ENCODE assay signal across 17 cellular contexts in the genomic region with DNA sequence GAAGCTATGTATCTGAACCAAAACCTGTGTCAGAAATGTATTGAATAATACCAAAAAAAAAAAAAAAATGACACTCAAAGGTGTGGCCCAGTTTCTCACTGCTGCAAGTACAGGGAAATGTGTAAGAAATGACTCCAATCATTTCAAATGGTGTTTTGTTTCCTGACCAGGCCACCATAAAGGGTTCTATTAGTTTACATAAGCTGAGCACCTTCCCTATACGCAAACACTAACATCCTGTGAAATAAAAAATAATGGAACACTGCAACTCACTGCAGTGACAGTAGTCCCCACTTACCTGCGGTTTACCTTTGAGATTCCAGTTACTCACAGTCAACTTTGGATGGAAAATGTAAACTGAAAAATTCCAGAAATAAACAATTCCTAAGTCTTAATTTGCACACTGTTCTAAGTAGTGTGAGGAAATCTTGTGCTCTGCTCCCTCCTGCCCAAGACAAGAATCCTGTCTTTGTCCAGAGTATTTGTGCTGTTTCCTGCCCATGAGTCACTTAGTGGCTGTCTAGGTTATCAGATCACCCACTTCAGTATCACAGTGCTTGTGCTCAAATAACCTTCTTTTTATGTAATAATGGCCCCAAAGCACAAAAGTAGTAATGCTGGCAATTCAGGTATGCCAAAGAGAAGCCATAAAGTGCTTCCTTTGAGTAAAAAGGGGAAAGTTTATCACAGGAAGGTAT.
DNase-seq lines count a peak whose midpoint lies in the region; ATAC-seq, FAIRE-seq and TF ChIP-seq lines count a peak whose summit lies in the region.
"Had no signal": no experiment of that assay in that cellular context is flagged by ENCODE, and none has a peak within 500 bp of the region (broad histone marks: within the 10 kb centered on the region; RNA-seq: fewer than 3 reads in every experiment).

No MANE protein-coding gene starts in this region.

- H3K79me2 ChIP-seq in osteoblast (ENCODE audit: insufficient read depth, low read length): no peaks in the 10 kb centered on the region

- H3K36me3 ChIP-seq in lower lobe of right lung: no peaks in the 10 kb centered on the region
- H3K36me3 ChIP-seq in osteoblast (ENCODE audit: insufficient read depth, low read length): no peaks in the 10 kb centered on the region
- H3K36me3 ChIP-seq: adrenal gland, pancreas, thoracic aorta had no signal

- H3K4me1 ChIP-seq in lower lobe of right lung (peaks cover 5% of the 10 kb centered on the region), osteoblast (ENCODE audit: insufficient read depth, low read length) (no peaks in the 10 kb centered on the region)
- H3K4me1 ChIP-seq: adrenal gland, pancreas had no signal

- intact Hi-C loops in lower lobe of right lung (cut with DNase I): no loop called here

- H3K9me3 Mint-ChIP-seq in activated T-cell treated with anti-CD3 and anti-CD28 coated beads, Interleukin-2, amount 50 U/mL, for 24 hours: peaks cover 6% of the 10 kb centered on the region

- H3K36me3 Mint-ChIP-seq in activated T-cell treated with anti-CD3 and anti-CD28 coated beads, Interleukin-2, amount 50 U/mL, for 24 hours (ENCODE audit: low read depth): no peaks in the 10 kb centered on the region

- H3K27ac ChIP-seq in VCaP (peak overlapping the region; percentile 69), lower lobe of right lung (no peak overlapping the region), osteoblast (ENCODE audit: low read depth, low read length) (no peak overlapping the region)
- H3K27ac ChIP-seq: adrenal gland, KMS-11, pancreas, thoracic aorta had no signal

- no peaks in the 10 kb centered on the region for H3K27me3 Mint-ChIP-seq in activated T-cell treated with anti-CD3 and anti-CD28 coated beads, Interleukin-2, amount 50 U/mL, for 24 hours
- H3K27me3 Mint-ChIP-seq: dendritic cell treated with granulocyte-macrophage colony-stimulating factor and Interleukin-4, amounts not matched to agents 40 ng/mL and 50 ng/mL, for 4 days had no signal

- H3K27me3 ChIP-seq in lower lobe of right lung (ENCODE audit: low read depth) (no peaks in the 10 kb centered on the region), osteoblast (ENCODE audit: insufficient read depth, low read length) (no peaks in the 10 kb centered on the region)
- H3K27me3 ChIP-seq: adrenal gland, pancreas had no signal

- H4K20me1 ChIP-seq in osteoblast (ENCODE audit: insufficient read depth, low read length): no peaks in the 10 kb centered on the region

- peak; percentile 38 for DNase-seq in A172 (ENCODE audit: low spot score)
- DNase-seq in M059J (ENCODE audit: low read depth): peak; percentile 4
- no peak for DNase-seq in lower lobe of right lung
- no peak for DNase-seq in activated T-cell treated with anti-CD3 and anti-CD28 coated beads, Interleukin-2, amount 50 U/mL, for 24 hours
- DNase-seq in osteoblast (ENCODE audit: insufficient read length, low spot score, missing footprints): no peak
- no peak for DNase-seq in HTR-8/SVneo (ENCODE audit: insufficient read length, low spot score)
- DNase-seq: activated T-cell treated with anti-CD3 and anti-CD28 coated beads for 4 hours, adrenal gland, DMS79, midbrain, NCI-H2107, pancreas had no signal

- FAIRE-seq in HTR-8/SVneo (lab: Jason Lieb, UNC): no peak
- FAIRE-seq: pancreas had no signal

- no peak overlapping the region for H3K4me3 ChIP-seq in lower lobe of right lung
- no peak overlapping the region for H3K4me3 ChIP-seq in osteoblast (ENCODE audit: insufficient read depth, low read length)
- H3K4me3 ChIP-seq: adrenal gland, pancreas, thoracic aorta had no signal

- TF ChIP-seq CTCF in VCaP (conservative IDR thresholded peaks at IDR 0.05): no peak
- no peak for TF ChIP-seq CTCF in lower lobe of right lung (IDR thresholded peaks at IDR 0.05)
- no peak for TF ChIP-seq CTCF in osteoblast (IDR thresholded peaks at IDR 0.05; ENCODE audit: extremely low read depth, low read depth, low read length)

- H3K4me1 Mint-ChIP-seq in activated T-cell treated with anti-CD3 and anti-CD28 coated beads, Interleukin-2, amount 50 U/mL, for 24 hours (ENCODE audit: low read depth): no peaks in the 10 kb centered on the region

- no peak overlapping the region for H3K4me2 ChIP-seq in osteoblast (ENCODE audit: insufficient read depth, low read length)
- H3K4me2 ChIP-seq: KMS-11 had no signal

- no peak overlapping the region for H2AFZ ChIP-seq in osteoblast (ENCODE audit: low read length)

- H3K27ac Mint-ChIP-seq in activated T-cell treated with anti-CD3 and anti-CD28 coated beads, Interleukin-2, amount 50 U/mL, for 24 hours: no peak overlapping the region
- H3K27ac Mint-ChIP-seq: dendritic cell treated with granulocyte-macrophage colony-stimulating factor and Interleukin-4, amounts not matched to agents 40 ng/mL and 50 ng/mL, for 4 days had no signal

- no peak overlapping the region for H3K4me3 Mint-ChIP-seq in activated T-cell treated with anti-CD3 and anti-CD28 coated beads, Interleukin-2, amount 50 U/mL, for 24 hours
- H3K4me3 Mint-ChIP-seq: dendritic cell treated with granulocyte-macrophage colony-stimulating factor and Interleukin-4, amounts not matched to agents 40 ng/mL and 50 ng/mL, for 4 days had no signal

- H3K9me3 ChIP-seq in lower lobe of right lung (no peaks in the 10 kb centered on the region), osteoblast (ENCODE audit: low read depth, low read length) (no peaks in the 10 kb centered on the region)
- H3K9me3 ChIP-seq: adrenal gland, pancreas, thoracic aorta had no signal

- ATAC-seq in lower lobe of right lung (peak; percentile 48 to 57), GM18498 (IDR thresholded peaks at IDR 0.05; ENCODE audit: unreplicated experiment) (no peak)
- ATAC-seq: pancreas had no signal

Comparison
In these comparisons a context has a peak if more than half of its experiments do, and no peak if none do; other contexts are left out.
1. DNase-seq: peak in A172 (single experiment) and M059J (single experiment); none in lower lobe of right lung (single experiment), activated T-cell treated with anti-CD3 and anti-CD28 coated beads, Interleukin-2, amount 50 U/mL, for 24 hours (single experiment), osteoblast (single experiment) and HTR-8/SVneo (single experiment).